21 cellular contexts compared by ENCODE assay signal in the genomic region with DNA sequence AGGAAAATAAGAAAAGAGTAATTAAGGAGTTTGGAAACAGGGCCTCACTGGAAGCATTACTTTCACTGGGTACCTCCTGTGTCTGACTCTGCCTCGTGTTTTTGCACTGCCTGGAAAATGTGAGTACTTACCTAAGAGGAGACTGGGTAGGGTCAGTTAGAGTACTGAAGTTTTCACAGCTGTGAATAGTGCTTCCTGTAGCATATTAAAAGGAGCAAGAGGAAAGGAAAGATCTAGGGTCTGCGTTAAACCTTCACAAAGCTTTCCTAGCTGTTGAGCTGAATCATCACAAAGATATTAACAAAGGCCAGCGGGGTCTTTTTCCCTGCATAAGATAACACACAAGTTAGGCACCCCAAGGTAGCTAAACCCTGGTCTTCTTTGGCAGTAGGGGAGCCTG.
DNase-seq lines count a peak whose midpoint lies in the region; ATAC-seq and TF ChIP-seq lines count a peak whose summit lies in the region.
"Had no signal": no experiment of that assay in that cellular context is flagged by ENCODE, and none has a peak within 500 bp of the region (broad histone marks: within the 10 kb centered on the region; RNA-seq: fewer than 3 reads in every experiment).

No MANE protein-coding gene starts in this region.

- H3K9me3 ChIP-seq in HUES64 (ENCODE audit: insufficient read depth, low read depth, low read length) (no peaks in the 10 kb centered on the region), left lung (no peaks in the 10 kb centered on the region), BE2C (no peaks in the 10 kb centered on the region)
- H3K9me3 ChIP-seq: ascending aorta, BLaER1, colonic mucosa, thyroid gland had no signal

- H3K4me3 ChIP-seq in HUES64 (ENCODE audit: low read length) (no peak overlapping the region), left lung (no peak overlapping the region), BE2C (ENCODE audit: low read depth, low read length) (no peak overlapping the region)
- H3K4me3 ChIP-seq: ascending aorta, BLaER1, colonic mucosa, thyroid gland had no signal

- H3K4me1 Mint-ChIP-seq in chondrocyte (ENCODE audit: low read depth) = peaks cover 27% of the 10 kb centered on the region
- no peaks in the 10 kb centered on the region for H3K4me1 Mint-ChIP-seq in activated T-helper 2 cell treated with anti-CD3 and anti-CD28 coated beads, Interferon-gamma antibody, Interleukin-2, Interleukin-4, amounts not matched to agents 10 μg/mL and 5 μg/mL and 100 μg/mL, durations not matched to agents 14 hours and 24 hours and 36 hours (ENCODE audit: low read depth)
- H3K4me1 Mint-ChIP-seq in naive thymus-derived CD8-positive, alpha-beta T cell = no peaks in the 10 kb centered on the region
- H3K4me1 Mint-ChIP-seq: stimulated activated memory B cell treated with anti-CD40 and anti-IgM and Interleukin-4, amounts not matched to agents 10 μg/mL and 1 μg/mL and 100 μg/mL, for 72 hours had no signal

- H3K36me3 ChIP-seq in HUES64 (ENCODE audit: insufficient read depth, low read length) (no peaks in the 10 kb centered on the region), left lung (no peaks in the 10 kb centered on the region), BE2C (no peaks in the 10 kb centered on the region)
- H3K36me3 ChIP-seq: ascending aorta, BLaER1, colonic mucosa, thyroid gland had no signal

- H3K4me1 ChIP-seq in HUES64 (ENCODE audit: insufficient read depth, low read length) = peaks cover 20% of the 10 kb centered on the region
- no peaks in the 10 kb centered on the region for H3K4me1 ChIP-seq in left lung
- H3K4me1 ChIP-seq in BE2C = no peaks in the 10 kb centered on the region
- H3K4me1 ChIP-seq: ascending aorta, BLaER1, colonic mucosa, parathyroid adenoma had no signal

- no peaks in the 10 kb centered on the region for H3K27me3 Mint-ChIP-seq in chondrocyte (ENCODE audit: low read depth)
- no peaks in the 10 kb centered on the region for H3K27me3 Mint-ChIP-seq in activated T-helper 2 cell treated with anti-CD3 and anti-CD28 coated beads, Interferon-gamma antibody, Interleukin-2, Interleukin-4, amounts not matched to agents 10 μg/mL and 5 μg/mL and 100 μg/mL, durations not matched to agents 14 hours and 24 hours and 36 hours (ENCODE audit: low read depth)
- peaks cover 0 to 6% (median 0%) of the 10 kb centered on the region in 5 donors for H3K27me3 Mint-ChIP-seq in naive thymus-derived CD8-positive, alpha-beta T cell
- H3K27me3 Mint-ChIP-seq: stimulated activated memory B cell treated with anti-CD40 and anti-IgM and Interleukin-4, amounts not matched to agents 10 μg/mL and 1 μg/mL and 100 μg/mL, for 72 hours had no signal

- ATAC-seq in left lung (peak; percentile 50), HG03565 (IDR thresholded peaks at IDR 0.05; ENCODE audit: unreplicated experiment) (no peak)
- no peak for ATAC-seq in naive thymus-derived CD8-positive, alpha-beta T cell
- ATAC-seq: stimulated activated memory B cell treated with anti-CD40 and anti-IgM and Interleukin-4, amounts not matched to agents 10 μg/mL and 1 μg/mL and 100 μg/mL, for 72 hours had no signal

- H3K9ac ChIP-seq in HUES64 (ENCODE audit: low read depth, low read length) = no peak overlapping the region; the same call in 1 of the 2 replicates
- H3K9ac ChIP-seq: BLaER1, parathyroid adenoma had no signal

- intact Hi-C loops in left lung (cut with DNase I) = no loop called here
- intact Hi-C loops in activated T-helper 2 cell treated with anti-CD3 and anti-CD28 coated beads, Interferon-gamma antibody, Interleukin-2, Interleukin-4, amounts not matched to agents 10 μg/mL and 5 μg/mL and 100 μg/mL, durations not matched to agents 14 hours and 24 hours and 36 hours (cut with micrococcal nuclease) = no loop called here

- peaks cover 2% of the 10 kb centered on the region for H3K36me3 Mint-ChIP-seq in chondrocyte (ENCODE audit: low read depth)
- H3K36me3 Mint-ChIP-seq in activated T-helper 2 cell treated with anti-CD3 and anti-CD28 coated beads, Interferon-gamma antibody, Interleukin-2, Interleukin-4, amounts not matched to agents 10 μg/mL and 5 μg/mL and 100 μg/mL, durations not matched to agents 14 hours and 24 hours and 36 hours (ENCODE audit: low read depth) = no peaks in the 10 kb centered on the region
- no peaks in the 10 kb centered on the region for H3K36me3 Mint-ChIP-seq in naive thymus-derived CD8-positive, alpha-beta T cell
- H3K36me3 Mint-ChIP-seq: stimulated activated memory B cell treated with anti-CD40 and anti-IgM and Interleukin-4, amounts not matched to agents 10 μg/mL and 1 μg/mL and 100 μg/mL, for 72 hours had no signal

- peak overlapping the region; percentile 60 for H3K27ac Mint-ChIP-seq in chondrocyte (ENCODE audit: unreplicated experiment)
- H3K27ac Mint-ChIP-seq in activated T-helper 2 cell treated with anti-CD3 and anti-CD28 coated beads, Interferon-gamma antibody, Interleukin-2, Interleukin-4, amounts not matched to agents 10 μg/mL and 5 μg/mL and 100 μg/mL, durations not matched to agents 14 hours and 24 hours and 36 hours = no peak overlapping the region
- H3K27ac Mint-ChIP-seq in naive thymus-derived CD8-positive, alpha-beta T cell = no peak overlapping the region
- H3K27ac Mint-ChIP-seq: stimulated activated memory B cell treated with anti-CD40 and anti-IgM and Interleukin-4, amounts not matched to agents 10 μg/mL and 1 μg/mL and 100 μg/mL, for 72 hours had no signal

- 30% methylated on average over 3 of the region's 3 CpGs for WGBS in HUES64

- POLR2A ChIA-PET in naive thymus-derived CD8-positive, alpha-beta T cell (lab: Charles Lee) = no interaction called here

- H3K27me3 ChIP-seq in HUES64 (ENCODE audit: insufficient read depth, low read length) (no peaks in the 10 kb centered on the region), left lung (no peaks in the 10 kb centered on the region), BE2C (no peaks in the 10 kb centered on the region)
- H3K27me3 ChIP-seq: ascending aorta, BLaER1, colonic mucosa, thyroid gland had no signal

- H3K27ac ChIP-seq in HUES64 (ENCODE audit: low read depth, low read length) = peak overlapping the region; percentile 57; the same call in 1 of the 2 replicates
- no peak overlapping the region for H3K27ac ChIP-seq in left lung
- H3K27ac ChIP-seq: ascending aorta, BLaER1, colonic mucosa, parathyroid adenoma, thyroid gland had no signal

- DNase-seq in chondrocyte (ENCODE audit: low spot score) (no peak), left lung (no peak), pulmonary artery endothelial cell (ENCODE audit: low read depth, low spot score) (peak; percentile 45), BE2C (no peak)
- no peak for DNase-seq in activated T-helper 2 cell treated with anti-CD3 and anti-CD28 coated beads, Interferon-gamma antibody, Interleukin-2, Interleukin-4, amounts not matched to agents 10 μg/mL and 5 μg/mL and 100 μg/mL, durations not matched to agents 14 hours and 24 hours and 36 hours (ENCODE audit: low spot score)
- no peak for DNase-seq in naive thymus-derived CD8-positive, alpha-beta T cell
- DNase-seq: activated CD4-positive, alpha-beta T cell treated with anti-CD3 and anti-CD28 coated beads for 4 hours; activated CD8-positive, alpha-beta memory T cell treated with anti-CD3 and anti-CD28 coated beads, Interleukin-2, amount 50 U/mL, for 48 hours; activated naive CD4-positive, alpha-beta T cell; colonic mucosa; NCI-H1417 treated with DMSO at 0.1 percent for 48 hours; NCI-H2171 treated with DMSO at 0.1 percent for 48 hours; NCI-H748 treated with DMSO at 0.1 percent for 48 hours; stimulated activated CD4-positive, alpha-beta T cell treated with anti-CD3 and anti-CD28 coated beads, Interleukin-12 subunit alpha, Interleukin-12 subunit beta, amount 100 ng/mL, for 4 hours; thyroid gland had no signal

- no peak overlapping the region for H3K4me3 Mint-ChIP-seq in chondrocyte (ENCODE audit: unreplicated experiment)
- no peak overlapping the region for H3K4me3 Mint-ChIP-seq in activated T-helper 2 cell treated with anti-CD3 and anti-CD28 coated beads, Interferon-gamma antibody, Interleukin-2, Interleukin-4, amounts not matched to agents 10 μg/mL and 5 μg/mL and 100 μg/mL, durations not matched to agents 14 hours and 24 hours and 36 hours (ENCODE audit: low read depth)
- no peak overlapping the region for H3K4me3 Mint-ChIP-seq in naive thymus-derived CD8-positive, alpha-beta T cell
- H3K4me3 Mint-ChIP-seq: stimulated activated memory B cell treated with anti-CD40 and anti-IgM and Interleukin-4, amounts not matched to agents 10 μg/mL and 1 μg/mL and 100 μg/mL, for 72 hours had no signal

- H3K9me3 Mint-ChIP-seq in chondrocyte (ENCODE audit: low read depth) = no peaks in the 10 kb centered on the region
- H3K9me3 Mint-ChIP-seq in activated T-helper 2 cell treated with anti-CD3 and anti-CD28 coated beads, Interferon-gamma antibody, Interleukin-2, Interleukin-4, amounts not matched to agents 10 μg/mL and 5 μg/mL and 100 μg/mL, durations not matched to agents 14 hours and 24 hours and 36 hours = no peaks in the 10 kb centered on the region
- peaks cover 0 to 10% (median 2%) of the 10 kb centered on the region in 9 donors for H3K9me3 Mint-ChIP-seq in naive thymus-derived CD8-positive, alpha-beta T cell

- TF ChIP-seq CTCF in chondrocyte (IDR thresholded peaks at IDR 0.05) (no peak), left lung (IDR thresholded peaks at IDR 0.05) (no peak), BE2C (IDR thresholded peaks at IDR 0.05; ENCODE audit: low read depth, low read length) (no peak)
